ENCODE assay signal across 25 cellular contexts in the genomic region with DNA sequence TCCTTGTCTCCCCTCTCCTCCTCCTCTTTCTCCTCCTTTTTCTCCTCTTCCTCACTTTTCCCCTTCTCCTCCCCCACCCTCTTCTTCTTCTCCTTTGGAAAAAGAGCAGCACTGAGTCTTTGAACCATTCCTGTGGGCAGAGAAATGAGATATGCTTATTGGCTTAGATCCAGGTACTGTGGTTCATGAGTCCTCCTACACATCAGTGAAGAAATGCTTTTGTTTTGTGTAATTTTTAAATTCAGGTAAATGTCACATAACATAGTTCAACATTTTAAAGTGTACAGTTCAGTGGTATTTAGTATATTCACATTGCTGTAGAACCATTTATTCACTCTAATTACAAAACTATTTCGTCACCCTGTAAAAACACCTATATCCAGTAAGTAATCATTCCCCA.
DNase-seq lines count a peak whose midpoint lies in the region; ATAC-seq, FAIRE-seq and TF ChIP-seq lines count a peak whose summit lies in the region.
"Had no signal": no experiment of that assay in that cellular context is flagged by ENCODE, and none has a peak within 500 bp of the region (broad histone marks: within the 10 kb centered on the region; RNA-seq: fewer than 3 reads in every experiment).

No MANE protein-coding gene starts in this region.

- no peak for FAIRE-seq in HepG2 (lab: Jason Lieb, UNC)
- FAIRE-seq in GM12878 (lab: Jason Lieb, UNC): no peak
- FAIRE-seq: A549, H54 had no signal

- H3K4me3 ChIP-seq in HepG2 (replicated peaks in 1 of 3; ENCODE audit: insufficient read depth in 1 of 3, low read depth in 2 of 3, low read length in 3 of 3) (no peak overlapping the region), right lobe of liver (no peak overlapping the region), GM12878 (no peak overlapping the region), skeletal muscle cell (ENCODE audit: low read depth, low read length) (no peak overlapping the region)
- H3K4me3 ChIP-seq: A549; BLaER1 treated with 17β-estradiol and CSF1 and Interleukin-3, amounts not matched to agents 10 nM and 100 nM; HAP-1 had no signal

- H3K36me3 Mint-ChIP-seq in type B pancreatic cell: no peaks in the 10 kb centered on the region
- H3K36me3 Mint-ChIP-seq: CD14-positive monocyte; CD8-positive, alpha-beta memory T cell had no signal

- intact Hi-C loops in HepG2 (cut with micrococcal nuclease; ENCODE audit: unreplicated experiment): no loop called here
- intact Hi-C loops in right lobe of liver (cut with DNase I): no loop called here
- intact Hi-C loops in GM12878 (cut with micrococcal nuclease; ENCODE audit: unreplicated experiment): no loop called here

- TF ChIP-seq CTCF in HepG2 (CRISPR knock-in tag; IDR thresholded peaks at IDR 0.05) (no peak), right lobe of liver (IDR thresholded peaks at IDR 0.05) (no peak), GM12878 (IDR thresholded peaks at IDR 0.05 in 2 of 3, conservative IDR thresholded peaks at IDR 0.05 in 1 of 3; ENCODE audit: control insufficient read depth in 2 of 3, extremely low read depth in 1 of 3, insufficient read depth in 1 of 3, low read depth in 3 of 3, low read length in 3 of 3) (no peak), type B pancreatic cell (conservative IDR thresholded peaks at IDR 0.05) (no peak)

- H3K4me2 ChIP-seq in HepG2 (ENCODE audit: low read depth, low read length) (no peak overlapping the region), GM12878 (ENCODE audit: control insufficient read depth, insufficient read depth) (no peak overlapping the region)
- H3K4me2 ChIP-seq: A549; BLaER1 treated with 17β-estradiol and CSF1 and Interleukin-3, amounts not matched to agents 10 nM and 100 nM had no signal

- WGBS in HepG2 (ENCODE audit: low lambda C conversion rate): 12% methylated on average over 1 of the region's 1 CpG
- WGBS in right lobe of liver (ENCODE audit: insufficient coverage, low coverage, low lambda C conversion rate, missing lambda C conversion rate): 50% methylated on average over 1 of the region's 1 CpG
- WGBS in GM12878 (ENCODE audit: insufficient coverage, insufficient replicate concordance, low lambda C conversion rate, missing lambda C conversion rate): 52% methylated on average over 1 of the region's 1 CpG

- no peaks in the 10 kb centered on the region for H3K4me1 Mint-ChIP-seq in type B pancreatic cell (ENCODE audit: unreplicated experiment)
- H3K4me1 Mint-ChIP-seq: CD14-positive monocyte; CD8-positive, alpha-beta memory T cell had no signal

- SMC1A ChIA-PET in GM12878 (lab: Charles Lee; ENCODE audit: uncharacterized antibody, unreplicated experiment): no interaction called here

- no peaks in the 10 kb centered on the region for H3K27me3 Mint-ChIP-seq in type B pancreatic cell
- H3K27me3 Mint-ChIP-seq: CD4-positive, alpha-beta T cell had no signal

- POLR2A ChIA-PET in HepG2 (lab: Yijun Ruan, JAX) (no interaction called here), GM12878 (lab: Charles Lee) (no interaction called here)

- H3K27me3 ChIP-seq in HepG2 (ENCODE audit: control insufficient read depth in 1 of 2, insufficient read depth in 2 of 2, low read length in 2 of 2) (peaks cover 1 to 4% of the 10 kb centered on the region in 2 experiments; a peak in 2 of 5 replicates), right lobe of liver (no peaks in the 10 kb centered on the region), GM12878 (replicated peaks in 1 of 2; ENCODE audit: control insufficient read depth in 2 of 2, insufficient read depth in 2 of 2, low read length in 1 of 2) (no peaks in the 10 kb centered on the region)
- H3K27me3 ChIP-seq: BE2C; BLaER1 treated with 17β-estradiol and CSF1 and Interleukin-3, amounts not matched to agents 10 nM and 100 nM had no signal

- H3K79me2 ChIP-seq in HepG2 (ENCODE audit: insufficient read depth, low read length): no peaks in the 10 kb centered on the region
- H3K79me2 ChIP-seq in GM12878 (ENCODE audit: control insufficient read depth, insufficient read depth, low read length): no peaks in the 10 kb centered on the region

- no peak overlapping the region for H2AFZ ChIP-seq in HepG2 (ENCODE audit: low read length)
- no peak overlapping the region for H2AFZ ChIP-seq in GM12878 (ENCODE audit: control insufficient read depth, low read depth, low read length)

- H3K9ac ChIP-seq in HepG2 (ENCODE audit: insufficient read depth, low read depth, low read length) (no peak overlapping the region), GM12878 (ENCODE audit: control insufficient read depth, insufficient read depth, low read length) (no peak overlapping the region)
- H3K9ac ChIP-seq: BLaER1 treated with 17β-estradiol and CSF1 and Interleukin-3, amounts not matched to agents 10 nM and 100 nM had no signal

- no peak for TF ChIP-seq EP300 in HepG2 (IDR thresholded peaks at IDR 0.05; ENCODE audit: low read depth in 2 of 2, low read length in 2 of 2)
- no peak for TF ChIP-seq EP300 in HepG2 (CRISPR knock-in tag; IDR thresholded peaks at IDR 0.05; ENCODE audit: borderline replicate concordance)
- TF ChIP-seq EP300 in GM12878 (IDR thresholded peaks at IDR 0.05; ENCODE audit: borderline replicate concordance in 1 of 2, control insufficient read depth in 1 of 2, low read depth in 2 of 2, low read length in 2 of 2): no peak

- no peak for TF ChIP-seq RAD21 in HepG2 (CRISPR knock-in tag; IDR thresholded peaks at IDR 0.05)
- no peak for TF ChIP-seq RAD21 in GM12878 (IDR thresholded peaks at IDR 0.05; ENCODE audit: insufficient read depth, low read depth, low read length)

- no peak for DNase-seq in HepG2 (ENCODE audit: low spot score)
- DNase-seq in right lobe of liver: no peak
- DNase-seq in GM12878 (ENCODE audit: low read depth, low spot score): no peak
- DNase-seq in skeletal muscle cell (ENCODE audit: low read depth): peak; percentile 20
- no peak for DNase-seq in COLO668 (lab: John Stamatoyannopoulos, UW; ENCODE audit: unreplicated experiment)
- DNase-seq in type B pancreatic cell (ENCODE audit: extremely low spot score, unreplicated experiment): no peak
- DNase-seq: 8988T; ACHN; AML-193; BE2C; Calu3; CD4-positive, alpha-beta T cell; CD8-positive, alpha-beta memory T cell; COR-L47; DMS53; DMS79 treated with DMSO at 0.1 percent for 48 hours; GF-D8; GOT3; HFFc6 had no signal

- ATAC-seq in HepG2 (no peak), right lobe of liver (no peak), GM12878 (no peak), HG02852 (IDR thresholded peaks at IDR 0.05; ENCODE audit: unreplicated experiment) (no peak)
- ATAC-seq: A549 had no signal

- H3K27ac Mint-ChIP-seq in type B pancreatic cell: no peak overlapping the region
- H3K27ac Mint-ChIP-seq: CD14-positive monocyte; CD4-positive, alpha-beta T cell; CD8-positive, alpha-beta memory T cell; HFFc6 had no signal

- no peak overlapping the region for H3K27ac ChIP-seq in HepG2 (ENCODE audit: extremely low read length, insufficient read depth, low read length)
- no peak overlapping the region for H3K27ac ChIP-seq in right lobe of liver
- H3K27ac ChIP-seq in GM12878 (ENCODE audit: control insufficient read depth, insufficient read depth): no peak overlapping the region
- H3K27ac ChIP-seq: A549; BLaER1 treated with 17β-estradiol and CSF1 and Interleukin-3, amounts not matched to agents 10 nM and 100 nM had no signal

- no peak for TF ChIP-seq POLR2A in HepG2 (IDR thresholded peaks at IDR 0.05; ENCODE audit: insufficient read depth in 1 of 2, low read depth in 2 of 2, low read length in 2 of 2)
- TF ChIP-seq POLR2A in right lobe of liver (IDR thresholded peaks at IDR 0.05): no peak
- no peak for TF ChIP-seq POLR2A in GM12878 (IDR thresholded peaks at IDR 0.05; ENCODE audit: low read depth, low read length)

- RAD21 ChIA-PET in GM12878 (lab: Charles Lee; ENCODE audit: unreplicated experiment): no interaction called here

- no peaks in the 10 kb centered on the region for H3K36me3 ChIP-seq in HepG2 (replicated peaks in 1 of 2; ENCODE audit: control insufficient read depth in 1 of 2, insufficient read depth in 2 of 2, low read length in 2 of 2)
- H3K36me3 ChIP-seq in right lobe of liver: no peaks in the 10 kb centered on the region
- H3K36me3 ChIP-seq in GM12878 (ENCODE audit: control insufficient read depth in 2 of 2, insufficient read depth in 2 of 2, low read length in 1 of 2): no peaks in the 10 kb centered on the region
- H3K36me3 ChIP-seq: BE2C; BLaER1 treated with 17β-estradiol and CSF1 and Interleukin-3, amounts not matched to agents 10 nM and 100 nM; HAP-1 had no signal

- no peaks in the 10 kb centered on the region for H3K9me3 Mint-ChIP-seq in type B pancreatic cell
- H3K9me3 Mint-ChIP-seq: CD4-positive, alpha-beta T cell had no signal

- BruUV-seq in HepG2 (replicated peaks; lab: Mats Ljungman, UMichigan) (no TSS peak), GM12878 (replicated peaks; lab: Mats Ljungman, UMichigan) (no TSS peak)

- CTCF ChIA-PET in HepG2 (lab: Yijun Ruan, JAX; ENCODE audit: low intra/inter-chr PET ratio, low total read pairs): no interaction called here
- CTCF ChIA-PET in GM12878 (lab: Yijun Ruan, JAX): interaction anchor here (0.6 kb wide), 1 partner anchor 34 kb away, joined by 3 read pairs; no protein-coding TSS in a partner anchor

- no peaks in the 10 kb centered on the region for H3K9me3 ChIP-seq in HepG2 (ENCODE audit: low read length)
- H3K9me3 ChIP-seq in right lobe of liver: no peaks in the 10 kb centered on the region
- H3K9me3 ChIP-seq in GM12878 (replicated peaks; ENCODE audit: control insufficient read depth, insufficient read depth, low read length): no peaks in the 10 kb centered on the region; the same call in 2 of the 3 replicates
- H3K9me3 ChIP-seq: A549, BE2C, HAP-1 had no signal

- no peak overlapping the region for H3K4me3 Mint-ChIP-seq in type B pancreatic cell
- H3K4me3 Mint-ChIP-seq: CD14-positive monocyte; CD4-positive, alpha-beta T cell; CD8-positive, alpha-beta memory T cell; HFFc6 had no signal

- in situ Hi-C loops in HepG2 (cut with HindIII; ENCODE audit: extremely low pct_ligation_motif_present, low pct_unique_long_range_greater_than_20kb) (no loop called here), GM12878 (cut with MboI) (no loop called here)

- H4K20me1 ChIP-seq in HepG2 (ENCODE audit: insufficient read depth, low read length) (no peaks in the 10 kb centered on the region), GM12878 (ENCODE audit: control insufficient read depth, insufficient read depth) (no peaks in the 10 kb centered on the region)
- H4K20me1 ChIP-seq: BLaER1 treated with 17β-estradiol and CSF1 and Interleukin-3, amounts not matched to agents 10 nM and 100 nM had no signal

- H3K4me1 ChIP-seq in HepG2 (ENCODE audit: insufficient read depth, low read length) (no peaks in the 10 kb centered on the region), right lobe of liver (no peaks in the 10 kb centered on the region), GM12878 (ENCODE audit: control insufficient read depth, insufficient read depth, low read length) (0 out of 2 replicates have a peak, but pooled peaks cover 4% of the 10 kb centered on the region)
- H3K4me1 ChIP-seq: A549; BE2C; BLaER1 treated with 17β-estradiol and CSF1 and Interleukin-3, amounts not matched to agents 10 nM and 100 nM; HAP-1 had no signal

TF ChIP-seq in GM12878, 131 proteins besides CTCF, POLR2A, EP300 and RAD21 (continues in another document):
- peak; percentile 67; the same call in 1 of the 2 replicates for TF ChIP-seq RUNX3 (IDR thresholded peaks at IDR 0.05; ENCODE audit: low read length)

Comparison
In these comparisons a context has a peak if more than half of its experiments do, and no peak if none do; other contexts are left out.
1. Of the 75 proteins assayed by ChIP-seq in both HepG2 and GM12878: peak only in HepG2: none; only in GM12878: EED and NFIC; in both: none; in neither: 72; mixed calls (peak in some experiments, not most) for 1.